10 cellular contexts compared by ENCODE assay signal in genomic region chr18:22171263-22171838, GRCh38. TPM values are rescaled to one million over a fixed set of nuclear protein-coding genes. Genes with fewer than 3 reads are reported as not detected.
DNase-seq lines count a peak whose midpoint lies in the region; TF ChIP-seq lines count a peak whose summit lies in the region.
"Had no signal": no experiment of that assay in that cellular context is flagged by ENCODE, and none has a peak within 500 bp of the region (broad histone marks: within the 10 kb centered on the region; RNA-seq: fewer than 3 reads in every experiment).

No MANE protein-coding gene starts in this region.

- H3K9ac ChIP-seq in endodermal cell (ENCODE audit: extremely low read depth, low read length, poor library complexity, severe bottlenecking) (peak overlapping the region; percentile 99), mucosa of rectum (ENCODE audit: low read depth in 1 of 2, low read length in 2 of 2) (peak overlapping the region; percentile 47 to 99)

- H3K27ac ChIP-seq in endodermal cell (ENCODE audit: low read depth, low read length), result no peak overlapping the region
- peak overlapping the region; percentile 93 to 96 for H3K27ac ChIP-seq in mucosa of rectum (ENCODE audit: low read depth in 2 of 2, low read length in 2 of 2)

- DNase-seq in NCI-H748 (lab: John Stamatoyannopoulos, UW; ENCODE audit: unreplicated experiment) (peak; percentile 58), NCI-H748 treated with DMSO at 0.1 percent for 48 hours (lab: John Stamatoyannopoulos, UW) (no peak), endodermal cell (peak; percentile 77), type B pancreatic cell (ENCODE audit: extremely low spot score, unreplicated experiment) (no peak), NCI-H345 treated with DMSO at 0.1 percent for 48 hours (lab: John Stamatoyannopoulos, UW; ENCODE audit: unreplicated experiment) (no peak), occipital lobe (lab: John Stamatoyannopoulos, UW) (no peak)
- DNase-seq in stimulated activated naive CD4-positive, alpha-beta T cell treated with Interleukin-2 at 50 U/mL for 16 hours (lab: John Stamatoyannopoulos, UW), result no peak
- DNase-seq: NCI-H2171 treated with DMSO at 0.1 percent for 48 hours had no signal

- H3K4me1 Mint-ChIP-seq in endodermal cell (peaks cover 19% of the 10 kb centered on the region), type B pancreatic cell (ENCODE audit: unreplicated experiment) (peaks cover 7% of the 10 kb centered on the region)

- WGBS in endodermal cell (ENCODE audit: insufficient coverage in 1 of 2, insufficient read length in 1 of 2), 2 experiments, result 0% methylated on average over 2 to 73 of the region's 73 CpGs

- H3K9me3 ChIP-seq in endodermal cell (ENCODE audit: control insufficient read depth, low read length) (peaks cover 6% of the 10 kb centered on the region), mucosa of rectum (ENCODE audit: control insufficient read depth in 2 of 2, low read length in 2 of 2) (no peaks in the 10 kb centered on the region)

- H3K36me3 Mint-ChIP-seq in endodermal cell (ENCODE audit: low read depth) (peaks cover 64% of the 10 kb centered on the region), type B pancreatic cell (peaks cover 28% of the 10 kb centered on the region)

- H3K27ac Mint-ChIP-seq in endodermal cell, result no peak overlapping the region
- H3K27ac Mint-ChIP-seq in type B pancreatic cell, result peak overlapping the region; percentile 93

- H3K36me3 ChIP-seq in endodermal cell (ENCODE audit: control insufficient read depth, insufficient read depth, low read length) (peaks cover 73% of the 10 kb centered on the region), mucosa of rectum (ENCODE audit: control insufficient read depth in 2 of 2, insufficient read depth in 2 of 2, low read length in 2 of 2) (peaks cover 0 to 13% of the 10 kb centered on the region in 2 donors)

- TF ChIP-seq CTCF in endodermal cell (conservative IDR thresholded peaks at IDR 0.05) (no peak), type B pancreatic cell (conservative IDR thresholded peaks at IDR 0.05) (no peak)

- H3K9me3 Mint-ChIP-seq in endodermal cell (no peaks in the 10 kb centered on the region), type B pancreatic cell (no peaks in the 10 kb centered on the region)
- H3K9me3 Mint-ChIP-seq: neural crest cell had no signal

- H3K4me3 ChIP-seq in endodermal cell (ENCODE audit: low read length) (peak overlapping the region; percentile 100), mucosa of rectum (ENCODE audit: low read length in 2 of 2) (peak overlapping the region; percentile 83 to 86)

- H3K27me3 ChIP-seq in endodermal cell (ENCODE audit: control insufficient read depth, insufficient read depth, low read length, poor library complexity, severe bottlenecking) (peaks cover 48% of the 10 kb centered on the region), mucosa of rectum (ENCODE audit: control insufficient read depth in 2 of 2, insufficient read depth in 2 of 2, low read length in 2 of 2) (peaks cover 16 to 20% of the 10 kb centered on the region in 2 donors)

- no peaks in the 10 kb centered on the region for H3K4me1 ChIP-seq in endodermal cell (ENCODE audit: control insufficient read depth, insufficient read depth, low read length)
- H3K4me1 ChIP-seq in mucosa of rectum (ENCODE audit: control insufficient read depth in 2 of 2, insufficient read depth in 2 of 2, low read length in 2 of 2), result peaks cover 8 to 10% of the 10 kb centered on the region in 2 donors

- peak overlapping the region; percentile 98 for H3K4me3 Mint-ChIP-seq in endodermal cell
- H3K4me3 Mint-ChIP-seq in type B pancreatic cell, result peak overlapping the region; percentile 93

- H3K27me3 Mint-ChIP-seq in endodermal cell (ENCODE audit: insufficient read depth) (peaks cover 74% of the 10 kb centered on the region), type B pancreatic cell (peaks cover 84% of the 10 kb centered on the region)

RNA-seq across cellular contexts. Expression of gene GATA6, which starts 2.0 kb away (rescaled TPM):
- total RNA-seq in endodermal cell (100 to 1,000 TPM; 106 to 158 TPM), type B pancreatic cell (ENCODE audit: low replicate concordance) (37.7 and 39.8 TPM in 2 replicates), occipital lobe (0.16 TPM)
- 30.0 TPM for polyA plus RNA-seq in endodermal cell (2013, experiment 1 of 2)
- polyA plus RNA-seq in endodermal cell (2013, experiment 2 of 2), result 39.3 TPM
- total RNA-seq: neural crest cell had no signal

Comparison
In these comparisons a context has a peak if more than half of its experiments do, and no peak if none do; other contexts are left out.
1. DNase-seq: peak in NCI-H748 (single experiment) and endodermal cell (single experiment); none in NCI-H748 treated with DMSO at 0.1 percent for 48 hours (single experiment), type B pancreatic cell (single experiment), stimulated activated naive CD4-positive, alpha-beta T cell treated with Interleukin-2 at 50 U/mL for 16 hours (single experiment), NCI-H345 treated with DMSO at 0.1 percent for 48 hours (single experiment) and occipital lobe (single experiment).
2. RNA of gene GATA6, which starts 2.0 kb away (total RNA-seq): 106 to 158 TPM in endodermal cell and 37.7 to 39.8 TPM in type B pancreatic cell; 0.16 TPM in occipital lobe (single experiment); every median in the first group is over 10 times any median in the second.